ENCODE assay signal across 13 cellular contexts in genomic region chr2:191264647-191265079, GRCh38. TPM values are rescaled to one million over a fixed set of nuclear protein-coding genes. Genes with fewer than 3 reads are reported as not detected.
DNase-seq lines count a peak whose midpoint lies in the region; ATAC-seq and TF ChIP-seq lines count a peak whose summit lies in the region.
"Had no signal": no experiment of that assay in that cellular context is flagged by ENCODE, and none has a peak within 500 bp of the region (broad histone marks: within the 10 kb centered on the region; RNA-seq: fewer than 3 reads in every experiment).

No MANE protein-coding gene starts in this region.

- H3K9me2 ChIP-seq in PC-3 (replicated peaks; ENCODE audit: low read length) = no peaks in the 10 kb centered on the region

- H3K27me3 ChIP-seq in PC-3 (ENCODE audit: low read length) (no peaks in the 10 kb centered on the region), endocrine pancreas (ENCODE audit: control insufficient read depth, insufficient read depth, low read length) (no peaks in the 10 kb centered on the region)
- H3K27me3 ChIP-seq: tibial artery had no signal

- DNase-seq in AG20443 (ENCODE audit: low spot score) = peak; percentile 78
- peak; percentile 51 for DNase-seq in PC-3
- peak; percentile 75 for DNase-seq in non-pigmented ciliary epithelial cell (ENCODE audit: low read depth)
- DNase-seq in NCI-H1105 (lab: John Stamatoyannopoulos, UW) = no peak
- no peak for DNase-seq in middle frontal gyrus (ENCODE audit: extremely low spot score, low spot score)
- no peak for DNase-seq in superior temporal gyrus (ENCODE audit: extremely low spot score)
- no peak for DNase-seq in NCI-H2196 (lab: John Stamatoyannopoulos, UW; ENCODE audit: unreplicated experiment)
- DNase-seq: activated CD4-positive, CD25-positive, alpha-beta regulatory T cell treated with anti-CD3 and anti-CD28 coated beads, Interleukin-2, amount 50 U/mL, for 72 hours; activated naive CD4-positive, alpha-beta T cell treated with Interleukin-2 at 50 U/mL for 16 hours; Caco-2; tibial artery had no signal

- H3K79me2 ChIP-seq in PC-3 (ENCODE audit: low read length) = peaks cover 100% of the 10 kb centered on the region

- peak; percentile 72 for ATAC-seq in PC-3
- ATAC-seq: esophagus mucosa had no signal

- no peak overlapping the region for H3K4me2 ChIP-seq in PC-3 (ENCODE audit: low read length)

- no peak overlapping the region for H2AFZ ChIP-seq in PC-3 (ENCODE audit: low read length)

- H3K27ac ChIP-seq in PC-3 (ENCODE audit: low read length) = no peak overlapping the region

- H3F3A ChIP-seq in PC-3 (ENCODE audit: low read length, unreplicated experiment) = no peaks in the 10 kb centered on the region

- H4K20me1 ChIP-seq in PC-3 (ENCODE audit: low read length) = peaks cover 14% of the 10 kb centered on the region; the same call in 1 of the 2 replicates

- H3K4me1 ChIP-seq in PC-3 (ENCODE audit: insufficient read depth, low read length) = peaks cover 26% of the 10 kb centered on the region
- H3K4me1 ChIP-seq in endocrine pancreas (ENCODE audit: control insufficient read depth, insufficient read depth, low read length) = peaks cover 5% of the 10 kb centered on the region
- H3K4me1 ChIP-seq: Caco-2 had no signal

- TF ChIP-seq CTCF in PC-3 (conservative IDR thresholded peaks at IDR 0.05; ENCODE audit: low read depth, low read length) = no peak

- no peak overlapping the region for H3K4me3 ChIP-seq in PC-3 (ENCODE audit: low read length)
- H3K4me3 ChIP-seq in endocrine pancreas (ENCODE audit: control insufficient read depth, insufficient read depth, low read length) = peak overlapping the region; percentile 65

- CTCF ChIA-PET in PC-3 (lab: Charles Lee) = no interaction called here

- no peaks in the 10 kb centered on the region for H3K36me3 ChIP-seq in PC-3 (ENCODE audit: low read depth, low read length)
- no peaks in the 10 kb centered on the region for H3K36me3 ChIP-seq in endocrine pancreas (ENCODE audit: control insufficient read depth, insufficient read depth, low read length)
- H3K36me3 ChIP-seq: tibial artery had no signal

- H3K9me3 ChIP-seq in PC-3 (ENCODE audit: low read length) = no peaks in the 10 kb centered on the region
- no peaks in the 10 kb centered on the region for H3K9me3 ChIP-seq in endocrine pancreas (ENCODE audit: control insufficient read depth, low read length)
- H3K9me3 ChIP-seq: Caco-2, tibial artery had no signal

- no TSS peak for BruUV-seq in PC-3 (replicated peaks; lab: Mats Ljungman, UMichigan)

- intact Hi-C loops in PC-3 (cut with micrococcal nuclease) = no loop called here

- POLR2A ChIA-PET in PC-3 (lab: Charles Lee; ENCODE audit: unreplicated experiment) = interaction anchor here (0.6 kb wide), 1 partner anchor 47 kb away, joined by 3 read pairs; no protein-coding TSS in a partner anchor

- H3K9ac ChIP-seq in PC-3 (ENCODE audit: low read length) (no peak overlapping the region), endocrine pancreas (ENCODE audit: control insufficient read depth, insufficient read depth, low read length) (no peak overlapping the region)

RNA-seq across cellular contexts. Expression of gene MYO1B, which starts 19.5 kb away (rescaled TPM):
- total RNA-seq in PC-3 (2014; rRNA removed) = 88.0 and 93.0 TPM in 2 replicates

Comparison
In these comparisons a context has a peak if more than half of its experiments do, and no peak if none do; other contexts are left out.
1. DNase-seq: peak in AG20443 (single experiment), PC-3 (single experiment) and non-pigmented ciliary epithelial cell (single experiment); none in NCI-H1105 (single experiment), middle frontal gyrus (single experiment), superior temporal gyrus (single experiment) and NCI-H2196 (single experiment).